1 cellular context compared by ENCODE assay signal in genomic region chr16:19128454-19129210, GRCh38.
TF ChIP-seq lines count a peak whose summit lies in the region.

No MANE protein-coding gene starts in this region.

TF ChIP-seq in GM12878, 131 proteins besides CTCF, POLR2A, EP300 and RAD21:
- TF ChIP-seq CBFB (IDR thresholded peaks at IDR 0.05; ENCODE audit: low read depth) (no peak), BHLHE40 (IDR thresholded peaks at IDR 0.05; ENCODE audit: borderline replicate concordance in 1 of 2, low read depth in 2 of 2, low read length in 1 of 2) (0 out of 4 replicates have a peak, but pooled peaks of 1 of the 2 experiments have one; percentile 6)
